In the genomic region with DNA sequence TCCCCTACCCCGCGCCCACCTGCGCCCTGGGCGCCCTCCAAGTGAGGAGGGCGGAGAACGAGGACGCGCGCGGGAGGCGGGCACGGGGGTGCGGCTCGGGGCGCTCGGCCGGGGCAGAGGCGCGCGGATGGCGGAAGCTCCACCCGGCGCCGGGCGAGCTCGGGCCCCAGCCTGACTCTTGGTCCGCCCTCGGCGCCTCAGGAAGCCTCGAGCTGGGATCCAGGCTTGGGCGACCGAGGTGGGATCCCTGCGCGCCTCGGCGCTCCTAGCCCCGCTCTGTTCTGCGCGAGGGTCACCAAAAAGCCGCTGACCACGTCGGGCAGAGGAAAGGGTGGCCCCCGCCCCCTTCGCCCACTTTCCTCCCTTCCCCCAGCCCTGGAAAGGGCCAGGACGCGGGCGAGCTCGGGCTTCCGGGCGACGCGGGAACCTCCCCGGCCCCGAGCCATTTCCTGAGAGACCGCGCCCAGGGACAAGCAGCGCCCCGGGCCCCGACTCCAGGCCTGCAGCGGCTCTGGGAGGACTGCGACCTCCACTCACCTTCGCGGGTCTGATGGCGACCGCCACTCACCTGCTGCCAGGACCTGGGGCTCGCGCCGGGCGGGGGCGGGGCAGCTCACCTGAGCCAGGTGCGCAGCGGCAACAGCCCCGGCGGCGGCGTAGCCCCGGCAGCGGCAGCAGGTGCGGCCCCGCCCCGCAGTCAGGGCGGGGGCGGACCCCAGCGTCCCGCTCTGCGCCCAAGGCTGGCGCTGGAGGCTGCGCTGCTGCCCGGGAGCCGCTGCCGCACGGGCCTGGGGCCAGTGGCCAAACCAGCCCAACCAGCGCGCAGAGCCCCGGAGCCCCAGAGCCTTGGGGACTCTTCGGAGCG, we compare ENCODE assay signal across 3 cellular contexts.
TF ChIP-seq lines count a peak whose summit lies in the region.

No MANE protein-coding gene starts in this region.

TF ChIP-seq in SK-N-SH, 30 proteins besides CTCF, POLR2A, EP300 and RAD21:
- no peak for TF ChIP-seq TAF1 (IDR thresholded peaks at IDR 0.05; ENCODE audit: borderline replicate concordance, low read depth, low read length)

TF ChIP-seq in SK-N-SH treated with all-trans-retinoic acid at 6 μM for 48 hours, 23 proteins besides CTCF, POLR2A, EP300 and RAD21 (continues in another document):
- no peak for TF ChIP-seq TOX (CRISPR knock-in tag; IDR thresholded peaks at IDR 0.05; ENCODE audit: borderline replicate concordance)
- no peak for TF ChIP-seq ZNF565 (CRISPR knock-in tag; conservative IDR thresholded peaks at IDR 0.05; ENCODE audit: low read depth)
- no peak for TF ChIP-seq TCF4 (CRISPR knock-in tag; IDR thresholded peaks at IDR 0.05; ENCODE audit: borderline replicate concordance)
- no peak for TF ChIP-seq ZNF8 (CRISPR knock-in tag; IDR thresholded peaks at IDR 0.05)
- no peak for TF ChIP-seq ZC3H10 (CRISPR knock-in tag; IDR thresholded peaks at IDR 0.05)
- no peak for TF ChIP-seq RARB (CRISPR knock-in tag; IDR thresholded peaks at IDR 0.05)
- TF ChIP-seq BACH2 (CRISPR knock-in tag; IDR thresholded peaks at IDR 0.05; ENCODE audit: borderline replicate concordance) = no peak
- TF ChIP-seq ZNF70 (CRISPR knock-in tag; IDR thresholded peaks at IDR 0.05) = no peak
- TF ChIP-seq ZFP30 (CRISPR knock-in tag; IDR thresholded peaks at IDR 0.05) = no peak
- no peak for TF ChIP-seq CSDC2 (CRISPR knock-in tag; IDR thresholded peaks at IDR 0.05)
- no peak for TF ChIP-seq POU6F1 (CRISPR knock-in tag; IDR thresholded peaks at IDR 0.05; ENCODE audit: borderline replicate concordance, low read depth)
- TF ChIP-seq, protein P1, sequence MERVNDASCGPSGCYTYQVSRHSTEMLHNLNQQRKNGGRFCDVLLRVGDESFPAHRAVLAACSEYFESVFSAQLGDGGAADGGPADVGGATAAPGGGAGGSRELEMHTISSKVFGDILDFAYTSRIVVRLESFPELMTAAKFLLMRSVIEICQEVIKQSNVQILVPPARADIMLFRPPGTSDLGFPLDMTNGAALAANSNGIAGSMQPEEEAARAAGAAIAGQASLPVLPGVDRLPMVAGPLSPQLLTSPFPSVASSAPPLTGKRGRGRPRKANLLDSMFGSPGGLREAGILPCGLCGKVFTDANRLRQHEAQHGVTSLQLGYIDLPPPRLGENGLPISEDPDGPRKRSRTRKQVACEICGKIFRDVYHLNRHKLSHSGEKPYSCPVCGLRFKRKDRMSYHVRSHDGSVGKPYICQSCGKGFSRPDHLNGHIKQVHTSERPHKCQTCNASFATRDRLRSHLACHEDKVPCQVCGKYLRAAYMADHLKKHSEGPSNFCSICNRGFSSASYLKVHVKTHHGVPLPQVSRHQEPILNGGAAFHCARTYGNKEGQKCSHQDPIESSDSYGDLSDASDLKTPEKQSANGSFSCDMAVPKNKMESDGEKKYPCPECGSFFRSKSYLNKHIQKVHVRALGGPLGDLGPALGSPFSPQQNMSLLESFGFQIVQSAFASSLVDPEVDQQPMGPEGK (CRISPR knock-in tag; IDR thresholded peaks at IDR 0.05; ENCODE audit: borderline replicate concordance) = no peak
- no peak for TF ChIP-seq ARNTL (CRISPR knock-in tag; IDR thresholded peaks at IDR 0.05; ENCODE audit: borderline replicate concordance, low read depth)
- no peak for TF ChIP-seq SNAI2 (CRISPR knock-in tag; IDR thresholded peaks at IDR 0.05)
- TF ChIP-seq TSHZ2 (CRISPR knock-in tag; IDR thresholded peaks at IDR 0.05) = no peak
- no peak for TF ChIP-seq PPARA (CRISPR knock-in tag; IDR thresholded peaks at IDR 0.05; ENCODE audit: borderline replicate concordance)
- no peak for TF ChIP-seq CREB5 (CRISPR knock-in tag; IDR thresholded peaks at IDR 0.05; ENCODE audit: low read depth)
- TF ChIP-seq ESRRG (CRISPR knock-in tag; IDR thresholded peaks at IDR 0.05) = no peak
- TF ChIP-seq ISL1 (CRISPR knock-in tag; IDR thresholded peaks at IDR 0.05) = no peak

TF ChIP-seq in HepG2, 621 proteins besides CTCF, POLR2A, EP300 and RAD21 (continues in another document):
- TF ChIP-seq ZHX2 (IDR thresholded peaks at IDR 0.05; ENCODE audit: low read depth) = no peak
- TF ChIP-seq ZHX2 (CRISPR knock-in tag; IDR thresholded peaks at IDR 0.05; ENCODE audit: borderline replicate concordance) = 0 out of 2 replicates have a peak, but pooled peaks have one; percentile 33
- no peak for TF ChIP-seq ZNF878 (CRISPR knock-in tag; IDR thresholded peaks at IDR 0.05)
- no peak for TF ChIP-seq RFX5 (IDR thresholded peaks at IDR 0.05; ENCODE audit: low read depth, low read length)
- TF ChIP-seq ZNF709 (CRISPR knock-in tag; IDR thresholded peaks at IDR 0.05) = 0 out of 2 replicates have a peak, but pooled peaks have one; percentile 56
- no peak for TF ChIP-seq ZNF101 (CRISPR knock-in tag; IDR thresholded peaks at IDR 0.05; ENCODE audit: borderline replicate concordance, low read depth)
- TF ChIP-seq MTA3 (CRISPR knock-in tag; IDR thresholded peaks at IDR 0.05) = no peak
- TF ChIP-seq NR2C2 (CRISPR knock-in tag; IDR thresholded peaks at IDR 0.05; ENCODE audit: borderline replicate concordance) = peak; percentile 28; the same call in 1 of the 2 replicates
- TF ChIP-seq AGO1 (IDR thresholded peaks at IDR 0.05; ENCODE audit: low read depth, low read length, poor library complexity, severe bottlenecking) = peak; percentile 10
- 0 out of 2 replicates have a peak, but pooled peaks have one; percentile 10 for TF ChIP-seq SAP130 (CRISPR knock-in tag; IDR thresholded peaks at IDR 0.05; ENCODE audit: low read depth)
- peak; percentile 96; the same call in 1 of the 2 replicates for TF ChIP-seq ZNF800 (CRISPR knock-in tag; IDR thresholded peaks at IDR 0.05)
- TF ChIP-seq ZNF446 (CRISPR knock-in tag; IDR thresholded peaks at IDR 0.05) = peak; percentile 60; the same call in 1 of the 2 replicates
- 0 out of 2 replicates have a peak, but pooled peaks have one; percentile 31 for TF ChIP-seq SALL2 (CRISPR knock-in tag; IDR thresholded peaks at IDR 0.05)
- TF ChIP-seq POLR2G (IDR thresholded peaks at IDR 0.05; ENCODE audit: low read depth, low read length) = peak; percentile 52; the same call in 1 of the 2 replicates
- TF ChIP-seq HNRNPLL (IDR thresholded peaks at IDR 0.05; ENCODE audit: low read depth, low read length, poor library complexity, severe bottlenecking) = peak; percentile 13
- TF ChIP-seq, protein P2, sequence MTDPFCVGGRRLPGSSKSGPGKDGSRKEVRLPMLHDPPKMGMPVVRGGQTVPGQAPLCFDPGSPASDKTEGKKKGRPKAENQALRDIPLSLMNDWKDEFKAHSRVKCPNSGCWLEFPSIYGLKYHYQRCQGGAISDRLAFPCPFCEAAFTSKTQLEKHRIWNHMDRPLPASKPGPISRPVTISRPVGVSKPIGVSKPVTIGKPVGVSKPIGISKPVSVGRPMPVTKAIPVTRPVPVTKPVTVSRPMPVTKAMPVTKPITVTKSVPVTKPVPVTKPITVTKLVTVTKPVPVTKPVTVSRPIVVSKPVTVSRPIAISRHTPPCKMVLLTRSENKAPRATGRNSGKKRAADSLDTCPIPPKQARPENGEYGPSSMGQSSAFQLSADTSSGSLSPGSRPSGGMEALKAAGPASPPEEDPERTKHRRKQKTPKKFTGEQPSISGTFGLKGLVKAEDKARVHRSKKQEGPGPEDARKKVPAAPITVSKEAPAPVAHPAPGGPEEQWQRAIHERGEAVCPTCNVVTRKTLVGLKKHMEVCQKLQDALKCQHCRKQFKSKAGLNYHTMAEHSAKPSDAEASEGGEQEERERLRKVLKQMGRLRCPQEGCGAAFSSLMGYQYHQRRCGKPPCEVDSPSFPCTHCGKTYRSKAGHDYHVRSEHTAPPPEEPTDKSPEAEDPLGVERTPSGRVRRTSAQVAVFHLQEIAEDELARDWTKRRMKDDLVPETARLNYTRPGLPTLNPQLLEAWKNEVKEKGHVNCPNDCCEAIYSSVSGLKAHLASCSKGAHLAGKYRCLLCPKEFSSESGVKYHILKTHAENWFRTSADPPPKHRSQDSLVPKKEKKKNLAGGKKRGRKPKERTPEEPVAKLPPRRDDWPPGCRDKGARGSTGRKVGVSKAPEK (CRISPR knock-in tag; IDR thresholded peaks at IDR 0.05; ENCODE audit: borderline replicate concordance) = 0 out of 2 replicates have a peak, but pooled peaks have one; percentile 35
- no peak for TF ChIP-seq SIN3A (IDR thresholded peaks at IDR 0.05; ENCODE audit: borderline replicate concordance, low read depth, low read length)
- peak; percentile 64; the same call in 1 of the 2 replicates for TF ChIP-seq EEA1 (CRISPR knock-in tag; IDR thresholded peaks at IDR 0.05; ENCODE audit: borderline replicate concordance)
- 0 out of 2 replicates have a peak, but pooled peaks have one; percentile 11 for TF ChIP-seq POGK (CRISPR knock-in tag; conservative IDR thresholded peaks at IDR 0.05)
- no peak for TF ChIP-seq HMGXB3 (CRISPR knock-in tag; IDR thresholded peaks at IDR 0.05; ENCODE audit: borderline replicate concordance)
